35 cellular contexts compared by ENCODE assay signal in the genomic region with DNA sequence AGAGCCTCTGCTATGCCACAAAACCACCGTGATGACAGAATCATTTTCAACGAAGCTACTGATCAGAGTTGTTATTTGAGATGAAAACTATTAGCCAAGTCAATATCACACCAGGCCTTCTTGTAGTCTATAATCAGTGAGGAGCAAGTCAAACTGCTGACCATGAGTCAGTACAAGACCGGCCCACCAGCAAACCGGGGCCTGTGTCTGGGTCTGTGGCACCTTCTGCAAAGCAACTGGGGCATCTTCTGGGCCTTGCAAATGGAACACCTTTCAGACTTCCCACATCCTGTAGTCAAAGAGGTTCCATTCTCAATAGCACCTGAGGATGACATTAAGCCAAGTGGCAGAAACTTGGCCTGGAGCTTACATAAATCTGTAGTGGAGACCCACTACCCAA. TPM values are rescaled to one million over a fixed set of nuclear protein-coding genes. Genes with fewer than 3 reads are reported as not detected.
"Had no signal": no experiment of that assay in that cellular context is flagged by ENCODE, and none has a peak within 500 bp of the region (broad histone marks: within the 10 kb centered on the region; RNA-seq: fewer than 3 reads in every experiment).

No MANE protein-coding gene starts in this region.

- H3K27ac ChIP-seq: adrenal gland, body of pancreas, breast epithelium, KMS-11, Peyer's patch, WERI-Rb-1 had no signal

- H3K4me2 ChIP-seq: KMS-11 had no signal

- H3K9ac ChIP-seq: KMS-11 had no signal

- H3K4me3 ChIP-seq: adrenal gland, body of pancreas, breast epithelium, Peyer's patch had no signal

- H3K4me1 ChIP-seq: adrenal gland, body of pancreas, breast epithelium, Peyer's patch had no signal

- H3K27me3 ChIP-seq: body of pancreas, breast epithelium, Peyer's patch had no signal

- H3K36me3 ChIP-seq: adrenal gland, breast epithelium, Peyer's patch, WERI-Rb-1 had no signal

- H3K9me3 ChIP-seq: adrenal gland, body of pancreas, breast epithelium, Peyer's patch had no signal

- DNase-seq: activated CD4-positive, alpha-beta T cell treated with anti-CD3 and anti-CD28 coated beads for 36 hours; activated CD4-positive, alpha-beta T cell treated with anti-CD3 and anti-CD28 coated beads, Interleukin-2, amount 10 ng/mL, durations not matched to agents 7 days and 5 days; activated CD4-positive, alpha-beta T cell treated with anti-CD3 and anti-CD28 coated beads, Interleukin-2, amount 50 U/mL, for 48 hours; activated CD8-positive, alpha-beta T cell treated with anti-CD3 and anti-CD28 coated beads, Interleukin-2, amount 10 ng/mL, durations not matched to agents 7 days and 5 days; activated gamma-delta T cell treated with Interleukin-2 at 50 U/mL for 16 hours; activated naive CD4-positive, alpha-beta T cell treated with anti-CD3 and anti-CD28 coated beads for 36 hours; activated T-cell treated with anti-CD3 and anti-CD28 coated beads, Interleukin-2, amount 50 U/mL, for 24 hours; adrenal gland; body of pancreas; MM.1S; MV-4-11; NCI-H1092; NCI-H1436 treated with DMSO at 0.1 percent for 48 hours; NCI-H1694 treated with DMSO at 0.1 percent for 48 hours; NCI-H2029; NCI-H524 treated with DMSO at 0.1 percent for 48 hours; NCI-H748 treated with DMSO at 0.1 percent for 48 hours; NK-92 treated with Interleukin-12 subunit alpha and Interleukin-12 subunit beta, amount 100 ng/mL, for 24 hours; PC-3; Peyer's patch; SIG-M5; SW 1271; T-helper 1 cell; T1000; WERI-Rb-1 had no signal

- ATAC-seq: activated CD4-positive, alpha-beta T cell treated with anti-CD3 and anti-CD28 coated beads for 36 hours; activated CD8-positive, alpha-beta T cell treated with anti-CD3 and anti-CD28 coated beads, Interleukin-2, amount 10 ng/mL, durations not matched to agents 7 days and 5 days; activated naive CD4-positive, alpha-beta T cell treated with anti-CD3 and anti-CD28 coated beads, Interleukin-2, amount 50 U/mL, for 72 hours; body of pancreas; PC-3; SK-N-SH treated with all-trans-retinoic acid at 6 μM for 48 hours had no signal

RNA-seq across cellular contexts. Expression of a gene that starts 38.5 kb away (rescaled TPM):
- total RNA-seq: LHCN-M2, NCI-H460, PC-3 had no signal

RNA-seq across cellular contexts. Expression of a gene that starts 52.9 kb away (rescaled TPM):
- total RNA-seq: activated CD4-positive, alpha-beta T cell treated with anti-CD3 and anti-CD28 coated beads for 36 hours; activated CD4-positive, alpha-beta T cell treated with anti-CD3 and anti-CD28 coated beads, Interleukin-2, amount 10 ng/mL, durations not matched to agents 7 days and 5 days; activated CD8-positive, alpha-beta T cell treated with anti-CD3 and anti-CD28 coated beads, Interleukin-2, amount 10 ng/mL, durations not matched to agents 7 days and 5 days; activated naive CD4-positive, alpha-beta T cell treated with anti-CD3 and anti-CD28 coated beads for 36 hours; activated naive CD4-positive, alpha-beta T cell treated with anti-CD3 and anti-CD28 coated beads, Interleukin-2, amount 50 U/mL, for 72 hours; adrenal gland; astrocyte; body of pancreas; breast epithelium; cardiac septum; LHCN-M2; NCI-H460; PC-3; Peyer's patch; SK-MEL-5; T-helper 2 cell treated with Interferon-gamma antibody and Interleukin-4, amounts not matched to agents 100 ng/mL and 5 ng/mL, for 36 hours had no signal

RNA-seq across cellular contexts. Expression of a gene that starts 54.3 kb away (rescaled TPM):
- total RNA-seq: activated CD4-positive, alpha-beta T cell treated with anti-CD3 and anti-CD28 coated beads for 36 hours; activated CD4-positive, alpha-beta T cell treated with anti-CD3 and anti-CD28 coated beads, Interleukin-2, amount 10 ng/mL, durations not matched to agents 7 days and 5 days; activated CD8-positive, alpha-beta T cell treated with anti-CD3 and anti-CD28 coated beads, Interleukin-2, amount 10 ng/mL, durations not matched to agents 7 days and 5 days; activated naive CD4-positive, alpha-beta T cell treated with anti-CD3 and anti-CD28 coated beads for 36 hours; activated naive CD4-positive, alpha-beta T cell treated with anti-CD3 and anti-CD28 coated beads, Interleukin-2, amount 50 U/mL, for 72 hours; adrenal gland; astrocyte; body of pancreas; cardiac septum; LHCN-M2; NCI-H460; Peyer's patch; SK-MEL-5; T-helper 2 cell treated with Interferon-gamma antibody and Interleukin-4, amounts not matched to agents 100 ng/mL and 5 ng/mL, for 36 hours had no signal
